29 cellular contexts compared by ENCODE assay signal in genomic region chr11:96081561-96081960, GRCh38.
"Had no signal": no experiment of that assay in that cellular context is flagged by ENCODE, and none has a peak within 500 bp of the region (broad histone marks: within the 10 kb centered on the region; RNA-seq: fewer than 3 reads in every experiment).

No MANE protein-coding gene starts in this region.

- H3K9me3 ChIP-seq: colonic mucosa, esophagus muscularis mucosa, esophagus squamous epithelium, gastrocnemius medialis, gastroesophageal sphincter, heart left ventricle, heart right ventricle had no signal

- FAIRE-seq: colon, endometrium, endothelial cell of umbilical vein, frontal cortex had no signal

- H3K27ac ChIP-seq: colonic mucosa, coronary artery, dorsolateral prefrontal cortex, epithelial cell of prostate, esophagus muscularis mucosa, esophagus squamous epithelium, foreskin keratinocyte, gastrocnemius medialis, gastroesophageal sphincter, heart left ventricle, heart right ventricle had no signal

- H3K27ac Mint-ChIP-seq: dendritic cell treated with granulocyte-macrophage colony-stimulating factor and Interleukin-4, amounts not matched to agents 40 ng/mL and 50 ng/mL, for 4 days; effector memory CD8-positive, alpha-beta T cell; endodermal cell had no signal

- H3K9me3 Mint-ChIP-seq: dendritic cell treated with granulocyte-macrophage colony-stimulating factor and Interleukin-4, amounts not matched to agents 40 ng/mL and 50 ng/mL, for 4 days; effector memory CD8-positive, alpha-beta T cell; endodermal cell had no signal

- H3K36me3 ChIP-seq: colonic mucosa, esophagus muscularis mucosa, esophagus squamous epithelium, gastrocnemius medialis, gastroesophageal sphincter, heart right ventricle had no signal

- H3K4me3 Mint-ChIP-seq: dendritic cell treated with granulocyte-macrophage colony-stimulating factor and Interleukin-4, amounts not matched to agents 40 ng/mL and 50 ng/mL, for 4 days; effector memory CD8-positive, alpha-beta T cell; endodermal cell had no signal

- DNase-seq: colonic mucosa; cortex of kidney; dermis blood vessel endothelial cell; dorsolateral prefrontal cortex; effector CD4-positive, alpha-beta T cell; effector CD8-positive, alpha-beta T cell; effector memory CD4-positive, alpha-beta T cell; effector memory CD8-positive, alpha-beta T cell; erythroblast; esophagus squamous epithelium; foreskin fibroblast; foreskin keratinocyte; foreskin melanocyte; gastrocnemius medialis; glutamatergic neuron; head of caudate nucleus; heart left ventricle; heart right ventricle had no signal

- H3K4me1 ChIP-seq: foreskin keratinocyte, gastrocnemius medialis had no signal

- H3K4me3 ChIP-seq: colonic mucosa, coronary artery, dorsolateral prefrontal cortex, esophagus muscularis mucosa, esophagus squamous epithelium, gastrocnemius medialis, gastroesophageal sphincter, heart left ventricle, heart right ventricle had no signal

- H3K27me3 ChIP-seq: colonic mucosa, dorsolateral prefrontal cortex, esophagus muscularis mucosa, esophagus squamous epithelium, foreskin keratinocyte, gastrocnemius medialis, gastroesophageal sphincter, heart left ventricle, heart right ventricle had no signal

- H3K27me3 Mint-ChIP-seq: dendritic cell treated with granulocyte-macrophage colony-stimulating factor and Interleukin-4, amounts not matched to agents 40 ng/mL and 50 ng/mL, for 4 days; effector memory CD8-positive, alpha-beta T cell had no signal

- ATAC-seq: effector memory CD8-positive, alpha-beta T cell; esophagus mucosa; foreskin keratinocyte; gastrocnemius medialis; gastroesophageal sphincter had no signal
